ENCODE assay signal across 8 cellular contexts in the genomic region with DNA sequence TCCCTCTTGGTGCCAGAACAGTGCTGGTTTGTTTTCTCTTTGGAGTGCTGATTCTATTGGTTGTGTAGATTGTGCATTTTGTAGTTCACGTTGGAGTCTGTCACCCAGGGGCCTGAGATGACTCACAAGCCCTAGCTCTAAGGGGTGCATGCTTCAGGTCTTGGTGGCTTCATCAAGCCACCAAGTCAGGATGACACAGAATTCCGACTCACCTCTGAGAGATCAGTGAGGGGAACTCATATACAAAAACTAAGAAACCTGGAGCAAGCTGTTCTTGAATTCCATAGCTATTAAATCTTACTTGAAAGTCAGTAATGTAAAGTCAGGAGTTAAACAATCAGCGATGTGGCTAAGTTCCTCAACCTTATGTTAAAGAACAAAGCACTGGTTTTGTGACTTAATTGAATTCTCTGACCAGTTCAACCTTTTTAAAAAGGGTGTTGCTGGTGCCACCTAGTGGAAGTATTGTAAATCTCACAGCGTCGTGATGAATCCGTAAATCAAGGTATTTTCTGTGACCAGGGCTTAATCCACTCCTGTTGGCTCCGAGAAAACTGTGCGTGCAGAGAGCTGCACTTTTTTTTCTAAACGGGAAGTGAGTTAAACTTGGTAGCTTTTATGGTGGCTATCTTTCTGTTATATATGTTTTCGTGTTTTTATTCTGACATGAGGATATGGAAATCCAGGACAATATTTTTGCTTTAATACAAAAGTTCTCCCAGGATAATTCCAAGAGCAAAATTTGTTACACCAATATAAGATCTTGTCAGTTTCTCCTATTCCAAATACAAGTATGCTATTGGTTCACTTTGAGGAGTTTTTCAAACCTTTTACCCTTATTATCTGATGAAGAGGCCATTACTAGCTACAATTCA. TPM values are rescaled to one million over a fixed set of nuclear protein-coding genes. Genes with fewer than 3 reads are reported as not detected.
DNase-seq lines count a peak whose midpoint lies in the region; ATAC-seq and TF ChIP-seq lines count a peak whose summit lies in the region.

No MANE protein-coding gene starts in this region.

- peak; percentile 33 to 80 (median 75) for TF ChIP-seq CTCF in prostate gland (IDR thresholded peaks at IDR 0.05)

- H3K4me3 ChIP-seq in prostate gland = no peak overlapping the region

- H3K9me3 ChIP-seq in prostate gland = no peaks in the 10 kb centered on the region

- intact Hi-C loops in prostate gland (cut with DNase I) = loop anchor here (10.0 kb wide), 1 partner anchor 106 kb away; no protein-coding TSS in a partner anchor

- peaks cover 0 to 2% of the 10 kb centered on the region in 2 donors for H3K36me3 Mint-ChIP-seq in activated T-cell treated with anti-CD3 and anti-CD28 coated beads, Interleukin-2, amount 50 U/mL, for 72 hours (ENCODE audit: insufficient read depth in 2 of 2)

- H3K9me3 Mint-ChIP-seq in activated T-cell treated with anti-CD3 and anti-CD28 coated beads, Interleukin-2, amount 50 U/mL, for 72 hours = no peaks in the 10 kb centered on the region

- H3K27me3 ChIP-seq in prostate gland (replicated peaks; ENCODE audit: insufficient read depth) = no peaks in the 10 kb centered on the region

- H3K4me1 Mint-ChIP-seq in activated T-cell treated with anti-CD3 and anti-CD28 coated beads, Interleukin-2, amount 50 U/mL, for 72 hours (ENCODE audit: low read depth) = peaks cover 11% of the 10 kb centered on the region

- no peak overlapping the region for H3K27ac ChIP-seq in prostate gland

- H3K36me3 ChIP-seq in prostate gland = no peaks in the 10 kb centered on the region

- ATAC-seq in GM19452 (IDR thresholded peaks at IDR 0.05; ENCODE audit: unreplicated experiment) = peak; percentile 51
- peak; percentile 72 for ATAC-seq in HG03439 (IDR thresholded peaks at IDR 0.05; ENCODE audit: unreplicated experiment)
- peak; percentile 89 for ATAC-seq in activated T-cell treated with anti-CD3 and anti-CD28 coated beads, Interleukin-2, amount 50 U/mL, for 72 hours (replicated peaks in 1 of 2)

- no peak overlapping the region for H3K4me3 Mint-ChIP-seq in activated T-cell treated with anti-CD3 and anti-CD28 coated beads, Interleukin-2, amount 50 U/mL, for 72 hours

- no peak for TF ChIP-seq POLR2A in prostate gland (IDR thresholded peaks at IDR 0.05)

- H3K4me1 ChIP-seq in prostate gland (replicated peaks) = no peaks in the 10 kb centered on the region

- H3K27ac Mint-ChIP-seq in activated T-cell treated with anti-CD3 and anti-CD28 coated beads, Interleukin-2, amount 50 U/mL, for 72 hours = no peak overlapping the region

- H3K27me3 Mint-ChIP-seq in activated T-cell treated with anti-CD3 and anti-CD28 coated beads, Interleukin-2, amount 50 U/mL, for 72 hours (ENCODE audit: low read depth) = peaks cover 7% of the 10 kb centered on the region

- WGBS in prostate gland = 21% methylated on average over 10 of the region's 10 CpGs

- DNase-seq in DMS53 treated with DMSO at 0.1 percent for 48 hours (lab: John Stamatoyannopoulos, UW; ENCODE audit: unreplicated experiment) (peak; percentile 89), NCI-H526 (lab: John Stamatoyannopoulos, UW) (peak; percentile 73 to 90), germinal center (ENCODE audit: low spot score) (peak; percentile 62), prostate gland (ENCODE audit: low spot score) (peak; percentile 50), GOT3 (lab: John Stamatoyannopoulos, UW) (no peak)
- peak; percentile 45 to 56 for DNase-seq in activated T-cell treated with anti-CD3 and anti-CD28 coated beads, Interleukin-2, amount 50 U/mL, for 72 hours

RNA-seq across cellular contexts. Expression of gene MMP13, which starts 14.6 kb away (rescaled TPM):
- total RNA-seq in activated T-cell treated with anti-CD3 and anti-CD28 coated beads, Interleukin-2, amount 50 U/mL, for 72 hours = not detected
- 1 to 10 TPM in 1 of 2 donors, not detected in 1; 3.0 TPM for total RNA-seq in prostate gland
